In genomic region chrX:37685452-37686347, GRCh38 we compare ENCODE assay signal across 8 cellular contexts. TPM values are rescaled to one million over a fixed set of nuclear protein-coding genes. Genes with fewer than 3 reads are reported as not detected.
DNase-seq lines count a peak whose midpoint lies in the region; ATAC-seq and TF ChIP-seq lines count a peak whose summit lies in the region.

A gene with protein sequence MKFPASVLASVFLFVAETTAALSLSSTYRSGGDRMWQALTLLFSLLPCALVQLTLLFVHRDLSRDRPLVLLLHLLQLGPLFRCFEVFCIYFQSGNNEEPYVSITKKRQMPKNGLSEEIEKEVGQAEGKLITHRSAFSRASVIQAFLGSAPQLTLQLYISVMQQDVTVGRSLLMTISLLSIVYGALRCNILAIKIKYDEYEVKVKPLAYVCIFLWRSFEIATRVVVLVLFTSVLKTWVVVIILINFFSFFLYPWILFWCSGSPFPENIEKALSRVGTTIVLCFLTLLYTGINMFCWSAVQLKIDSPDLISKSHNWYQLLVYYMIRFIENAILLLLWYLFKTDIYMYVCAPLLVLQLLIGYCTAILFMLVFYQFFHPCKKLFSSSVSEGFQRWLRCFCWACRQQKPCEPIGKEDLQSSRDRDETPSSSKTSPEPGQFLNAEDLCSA (plus strand): TSS chrX:37685791. CDS start chrX:37685962, 171 bp downstream.

- no peaks in the 10 kb centered on the region for H3K4me1 Mint-ChIP-seq in MCF 10A (ENCODE audit: insufficient read depth, unreplicated experiment)

- no peak for TF ChIP-seq CTCF in MCF 10A (IDR thresholded peaks at IDR 0.05; ENCODE audit: unreplicated experiment)

- POLR2A ChIA-PET in MCF 10A (lab: Yijun Ruan, JAX): interaction anchor here (1.0 to 1.1 kb wide), 2 partner anchors 26 to 113 kb away, joined by 3 to 4 read pairs; no protein-coding TSS in a partner anchor

- peaks cover 16% of the 10 kb centered on the region for H3K27me3 Mint-ChIP-seq in MCF 10A (ENCODE audit: insufficient read depth, unreplicated experiment)

- H3K4me1 ChIP-seq in skeletal muscle satellite cell (ENCODE audit: control insufficient read depth, insufficient read depth, low read length): peaks cover 4% of the 10 kb centered on the region

- no TSS peak for BruUV-seq in MCF 10A (replicated peaks; lab: Mats Ljungman, UMichigan)

- no peak within 1 kb of the TSS for H3K27ac Mint-ChIP-seq in MCF 10A (ENCODE audit: low read depth, unreplicated experiment)

- H3K4me2 ChIP-seq in skeletal muscle satellite cell (ENCODE audit: low read length): peak within 1 kb of the TSS; percentile 85

- no peak within 1 kb of the TSS for H3K9ac ChIP-seq in skeletal muscle satellite cell (ENCODE audit: low read depth, low read length)

- intact Hi-C loops in MCF 10A (cut with micrococcal nuclease): no loop called here

- peak; percentile 80 for DNase-seq in COLO668 (lab: John Stamatoyannopoulos, UW; ENCODE audit: unreplicated experiment)
- peak; percentile 58 for DNase-seq in LoVo (ENCODE audit: low spot score)
- peak in 4 of 5 donors; percentile 1 to 29 (median 6) for DNase-seq in T-helper 1 cell
- peak; percentile 37 for DNase-seq in MCF 10A (ENCODE audit: unreplicated experiment)
- peak; percentile 68 for DNase-seq in iPS-NIHi7 (ENCODE audit: extremely low spot score)

- H3K4me3 ChIP-seq in skeletal muscle satellite cell (ENCODE audit: low read length): peak within 1 kb of the TSS; percentile 68

- no peaks in the 10 kb centered on the region for H3K36me3 ChIP-seq in skeletal muscle satellite cell (ENCODE audit: insufficient read depth, low read length)

- H3K9me3 ChIP-seq in skeletal muscle satellite cell (replicated peaks; ENCODE audit: low read length): no peaks in the 10 kb centered on the region

- CTCF ChIA-PET in MCF 10A (lab: Yijun Ruan, JAX): interaction anchor here (0.7 kb wide), 1 partner anchor 62 kb away, joined by 4 read pairs; no protein-coding TSS in a partner anchor

- H3K4me3 Mint-ChIP-seq in MCF 10A (ENCODE audit: unreplicated experiment): peak within 1 kb of the TSS; percentile 65

- no peaks in the 10 kb centered on the region for H3K27me3 ChIP-seq in skeletal muscle satellite cell (ENCODE audit: control insufficient read depth, insufficient read depth, low read length)

- ATAC-seq in GM21381 (IDR thresholded peaks at IDR 0.05; ENCODE audit: unreplicated experiment) (peak; percentile 72), HG03196 (IDR thresholded peaks at IDR 0.05; ENCODE audit: unreplicated experiment) (no peak)

- no peaks in the 10 kb centered on the region for H3K36me3 Mint-ChIP-seq in MCF 10A (ENCODE audit: insufficient read depth, unreplicated experiment)

- H3K9me3 Mint-ChIP-seq in MCF 10A (ENCODE audit: unreplicated experiment): no peaks in the 10 kb centered on the region

RNA-seq across cellular contexts. Expression of the gene that starts here (rescaled TPM):
- 0.37 and 0.63 TPM in 2 replicates for total RNA-seq in MCF 10A (2022)
- under 0.01 TPM in 1 of 2 replicates, not detected in the other for total RNA-seq in skeletal muscle satellite cell (2012; rRNA removed)

Comparison
In these comparisons a context has a peak if more than half of its experiments do, and no peak if none do; other contexts are left out.
1. Peak in DNase-seq in MCF 10A; RNA of the gene not detected or under 1 TPM.
2. DNase-seq: peak in every context shown above with its lines; median percentile 80 in COLO668; 68 in iPS-NIHi7; 58 in LoVo; 37 in MCF 10A; 6 in T-helper 1 cell.